In genomic region chr20:45857114-45857835, GRCh38 we compare ENCODE assay signal across 8 cellular contexts. TPM values are rescaled to one million over a fixed set of nuclear protein-coding genes. Genes with fewer than 3 reads are reported as not detected.
DNase-seq lines count a peak whose midpoint lies in the region; ATAC-seq and FAIRE-seq lines count a peak whose summit lies in the region.

ACOT8 (minus strand) TSS chr20:45857392; CDS start chr20:45857315, 77 bp downstream.
ZSWIM3 (plus strand) TSS chr20:45857614; CDS start chr20:45857826, 212 bp downstream.

- H3K36me3 Mint-ChIP-seq in T-helper 2 cell treated with Interferon-gamma antibody and Interleukin-4, amounts not matched to agents 5 μg/mL and 100 μg/mL, for 36 hours (ENCODE audit: low read depth): peaks cover 12% of the 10 kb centered on the region

- H3K4me3 Mint-ChIP-seq in T-helper 2 cell treated with Interferon-gamma antibody and Interleukin-4, amounts not matched to agents 5 μg/mL and 100 μg/mL, for 36 hours: peak within 1 kb of the TSS; percentile 98

- peak; percentile 96 for FAIRE-seq in GM18507 (lab: Jason Lieb, UNC)

- DNase-seq in GM18507 (ENCODE audit: extremely low spot score, insufficient read length, low read depth) (peak; percentile 97), NCI-H187 treated with DMSO at 0.1 percent for 48 hours (lab: John Stamatoyannopoulos, UW) (peak; percentile 98), astrocyte of the hippocampus (ENCODE audit: low read depth, low spot score) (peak; percentile 100), hippocampal formation (lab: John Stamatoyannopoulos, UW) (peak; percentile 94 to 98), renal cortical epithelial cell (ENCODE audit: low read depth) (peak; percentile 100), cortex of kidney (lab: John Stamatoyannopoulos, UW) (no peak)
- DNase-seq in T-helper 2 cell treated with Interferon-gamma antibody and Interleukin-4, amounts not matched to agents 5 μg/mL and 100 μg/mL, for 36 hours (ENCODE audit: low spot score): peak; percentile 95

- H3K27ac Mint-ChIP-seq in T-helper 2 cell treated with Interferon-gamma antibody and Interleukin-4, amounts not matched to agents 5 μg/mL and 100 μg/mL, for 36 hours: peak within 1 kb of the TSS; percentile 99

- peak; percentile 96 for ATAC-seq in HG02970 (IDR thresholded peaks at IDR 0.05; ENCODE audit: low FRiP score, unreplicated experiment)

- H3K4me1 Mint-ChIP-seq in T-helper 2 cell treated with Interferon-gamma antibody and Interleukin-4, amounts not matched to agents 5 μg/mL and 100 μg/mL, for 36 hours (ENCODE audit: low read depth): peaks cover 38% of the 10 kb centered on the region

- no peaks in the 10 kb centered on the region for H3K9me3 Mint-ChIP-seq in T-helper 2 cell treated with Interferon-gamma antibody and Interleukin-4, amounts not matched to agents 5 μg/mL and 100 μg/mL, for 36 hours

- no peaks in the 10 kb centered on the region for H3K27me3 Mint-ChIP-seq in T-helper 2 cell treated with Interferon-gamma antibody and Interleukin-4, amounts not matched to agents 5 μg/mL and 100 μg/mL, for 36 hours (ENCODE audit: low read depth)

RNA-seq across cellular contexts. Expression of gene ACOT8, which starts in this region (rescaled TPM):
- 32.1 and 35.7 TPM in 2 replicates for total RNA-seq in renal cortical epithelial cell

RNA-seq across cellular contexts. Expression of gene ZSWIM3, which starts in this region (rescaled TPM):
- 4.3 and 5.9 TPM in 2 replicates for total RNA-seq in renal cortical epithelial cell
